22 cellular contexts compared by ENCODE assay signal in the genomic region with DNA sequence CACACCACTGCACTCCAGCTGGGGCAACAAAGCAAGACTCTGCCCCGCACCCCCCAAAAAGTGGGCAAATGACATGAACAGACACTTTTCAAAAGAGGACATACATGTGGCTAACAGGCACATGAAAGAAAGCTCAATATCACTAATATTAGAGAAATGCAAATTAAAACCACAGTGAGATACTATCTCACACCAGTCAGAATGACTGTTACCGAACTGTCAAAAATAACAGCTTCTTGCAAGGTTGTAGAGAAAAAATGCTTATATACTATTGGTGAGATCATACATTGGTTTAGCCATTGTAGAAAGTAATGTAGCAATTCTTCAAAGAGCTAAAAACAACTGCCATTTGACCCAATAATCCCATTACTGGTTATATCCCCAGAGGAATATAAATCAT.
DNase-seq lines count a peak whose midpoint lies in the region; ATAC-seq and TF ChIP-seq lines count a peak whose summit lies in the region.
"Had no signal": no experiment of that assay in that cellular context is flagged by ENCODE, and none has a peak within 500 bp of the region (broad histone marks: within the 10 kb centered on the region; RNA-seq: fewer than 3 reads in every experiment).

No MANE protein-coding gene starts in this region.

- H3K4me3 ChIP-seq in left ventricle myocardium inferior (no peak overlapping the region), right cardiac atrium (ENCODE audit: low read length) (no peak overlapping the region), upper lobe of right lung (no peak overlapping the region)
- H3K4me3 ChIP-seq: K562 had no signal

- peaks cover 2% of the 10 kb centered on the region for H3K27me3 Mint-ChIP-seq in endothelial cell (ENCODE audit: unreplicated experiment)

- H3K4me1 Mint-ChIP-seq in endothelial cell (ENCODE audit: unreplicated experiment) = peaks cover 11% of the 10 kb centered on the region

- H3K4me3 Mint-ChIP-seq in endothelial cell (ENCODE audit: unreplicated experiment) = no peak overlapping the region
- H3K4me3 Mint-ChIP-seq: CD14-positive monocyte had no signal

- H3K27me3 ChIP-seq in left ventricle myocardium inferior (ENCODE audit: low read depth) (peaks cover 4% of the 10 kb centered on the region), right cardiac atrium (ENCODE audit: control insufficient read depth, insufficient read depth) (no peaks in the 10 kb centered on the region), upper lobe of right lung (no peaks in the 10 kb centered on the region)

- no peaks in the 10 kb centered on the region for H3K9me3 Mint-ChIP-seq in endothelial cell (ENCODE audit: unreplicated experiment)
- H3K9me3 Mint-ChIP-seq: CD14-positive monocyte had no signal

- H3K27ac ChIP-seq in left ventricle myocardium inferior (replicated peaks) = peak overlapping the region; percentile 60
- H3K27ac ChIP-seq in right cardiac atrium (ENCODE audit: low read length) = no peak overlapping the region
- H3K27ac ChIP-seq in upper lobe of right lung = no peak overlapping the region

- WGBS in right cardiac atrium = 96% methylated on average over 2 of the region's 2 CpGs

- H3K4me1 ChIP-seq in left ventricle myocardium inferior (peaks cover 37% of the 10 kb centered on the region), right cardiac atrium (ENCODE audit: control insufficient read depth, insufficient read depth, low read length) (peaks cover 2% of the 10 kb centered on the region), upper lobe of right lung (peaks cover 3% of the 10 kb centered on the region)
- H3K4me1 ChIP-seq: Caco-2 had no signal

- H3K36me3 Mint-ChIP-seq in endothelial cell (ENCODE audit: low read depth, unreplicated experiment) = no peaks in the 10 kb centered on the region
- H3K36me3 Mint-ChIP-seq: CD14-positive monocyte had no signal

- H3K36me3 ChIP-seq in left ventricle myocardium inferior = no peaks in the 10 kb centered on the region
- no peaks in the 10 kb centered on the region for H3K36me3 ChIP-seq in upper lobe of right lung

- ATAC-seq in right cardiac atrium (no peak), GM19463 (IDR thresholded peaks at IDR 0.05; ENCODE audit: unreplicated experiment) (peak; percentile 36), HG03432 (IDR thresholded peaks at IDR 0.05; ENCODE audit: unreplicated experiment) (peak; percentile 53), HG02884 (IDR thresholded peaks at IDR 0.05; ENCODE audit: unreplicated experiment) (no peak), upper lobe of right lung (no peak)
- ATAC-seq: K562, PC-3 had no signal

- TF ChIP-seq CTCF in left ventricle myocardium inferior (IDR thresholded peaks at IDR 0.05; ENCODE audit: borderline replicate concordance) (no peak), endothelial cell (IDR thresholded peaks at IDR 0.05; ENCODE audit: unreplicated experiment) (no peak), upper lobe of right lung (IDR thresholded peaks at IDR 0.05) (no peak)

- no peak for DNase-seq in left ventricle myocardium inferior
- no peak for DNase-seq in right cardiac atrium
- DNase-seq in endothelial cell (ENCODE audit: low spot score) = no peak
- no peak for DNase-seq in NCI-H526 (lab: John Stamatoyannopoulos, UW)
- DNase-seq in upper lobe of right lung = no peak
- DNase-seq: 8988T, Caco-2, GDM1, MV-4-11, NCI-H187, NCI-H2107, NCI-H2227 treated with DMSO at 0.1 percent for 48 hours, NCI-H524 treated with DMSO at 0.1 percent for 48 hours, PC-3, RPMI8226, SHP77 treated with DMSO at 0.1 percent for 48 hours, SK-N-SH had no signal

- H3K27ac Mint-ChIP-seq in endothelial cell (ENCODE audit: unreplicated experiment) = no peak overlapping the region
- H3K27ac Mint-ChIP-seq: CD14-positive monocyte had no signal

- intact Hi-C loops in left ventricle myocardium inferior (cut with micrococcal nuclease) (no loop called here), right cardiac atrium (cut with DNase I) (no loop called here), upper lobe of right lung (cut with DNase I) (no loop called here)

- no peaks in the 10 kb centered on the region for H3K9me3 ChIP-seq in left ventricle myocardium inferior (replicated peaks)
- no peaks in the 10 kb centered on the region for H3K9me3 ChIP-seq in right cardiac atrium (ENCODE audit: control insufficient read depth, low read length)
- no peaks in the 10 kb centered on the region for H3K9me3 ChIP-seq in upper lobe of right lung
- H3K9me3 ChIP-seq: Caco-2, SK-N-SH had no signal

Comparison
In these comparisons a context has a peak if more than half of its experiments do, and no peak if none do; other contexts are left out.
1. ATAC-seq: peak in GM19463 (single experiment) and HG03432 (single experiment); none in right cardiac atrium (0 of 2), HG02884 (single experiment) and upper lobe of right lung (single experiment).